In genomic region chr2:59858540-59858939, GRCh38 we compare ENCODE assay signal across 16 cellular contexts.
"Had no signal": no experiment of that assay in that cellular context is flagged by ENCODE, and none has a peak within 500 bp of the region (broad histone marks: within the 10 kb centered on the region; RNA-seq: fewer than 3 reads in every experiment).

No MANE protein-coding gene starts in this region.

- DNase-seq: dermis blood vessel endothelial cell; dorsolateral prefrontal cortex; effector CD4-positive, alpha-beta T cell; effector memory CD4-positive, alpha-beta T cell; foreskin keratinocyte; heart left ventricle; hypothalamus; immature natural killer cell; islet precursor cell; kidney; kidney glomerular epithelial cell; left colon; left ventricle myocardium inferior; mammary epithelial cell; mesendoderm; midbrain had no signal
